Comparison of ENCODE assay signal across 9 cellular contexts in genomic region chr2:237128026-237128703, GRCh38. TPM values are rescaled to one million over a fixed set of nuclear protein-coding genes. Genes with fewer than 3 reads are reported as not detected.
DNase-seq lines count a peak whose midpoint lies in the region; ATAC-seq and TF ChIP-seq lines count a peak whose summit lies in the region.
"Had no signal": no experiment of that assay in that cellular context is flagged by ENCODE, and none has a peak within 500 bp of the region (broad histone marks: within the 10 kb centered on the region; RNA-seq: fewer than 3 reads in every experiment).

No MANE protein-coding gene starts in this region.

- H3K9me3 Mint-ChIP-seq in CD8-positive, alpha-beta memory T cell = no peaks in the 10 kb centered on the region
- H3K9me3 Mint-ChIP-seq: naive B cell had no signal

- CTCF ChIA-PET in CD8-positive, alpha-beta memory T cell (lab: Charles Lee) = no interaction called here

- H3K9me3 ChIP-seq in upper lobe of left lung = no peaks in the 10 kb centered on the region
- no peaks in the 10 kb centered on the region for H3K9me3 ChIP-seq in CD8-positive, alpha-beta memory T cell (ENCODE audit: low read length)

- TF ChIP-seq CTCF in epithelial cell of proximal tubule (conservative IDR thresholded peaks at IDR 0.05; ENCODE audit: low read depth, low read length) (peak; percentile 24), upper lobe of left lung (IDR thresholded peaks at IDR 0.05) (no peak)

- POLR2A ChIA-PET in CD8-positive, alpha-beta memory T cell (lab: Charles Lee) = no interaction called here

- H3K36me3 ChIP-seq in upper lobe of left lung = no peaks in the 10 kb centered on the region
- no peaks in the 10 kb centered on the region for H3K36me3 ChIP-seq in CD8-positive, alpha-beta memory T cell (ENCODE audit: insufficient read depth, low read length)

- H3K4me1 Mint-ChIP-seq in CD8-positive, alpha-beta memory T cell = no peaks in the 10 kb centered on the region
- H3K4me1 Mint-ChIP-seq: naive B cell had no signal

- no peak overlapping the region for H3K4me3 Mint-ChIP-seq in CD8-positive, alpha-beta memory T cell
- H3K4me3 Mint-ChIP-seq: naive B cell had no signal

- WGBS in upper lobe of left lung, 2 donors = 42 to 46% methylated on average over 10 to 11 of the region's 11 CpGs

- TF ChIP-seq EP300 in upper lobe of left lung (IDR thresholded peaks at IDR 0.05) = peak in 1 of 4 donors; percentile 86

- H3K27me3 Mint-ChIP-seq in CD8-positive, alpha-beta memory T cell = peaks cover 1 to 4% of the 10 kb centered on the region in 2 donors
- H3K27me3 Mint-ChIP-seq: naive B cell had no signal

- H3K4me3 ChIP-seq in epithelial cell of proximal tubule (ENCODE audit: low read depth, low read length) (no peak overlapping the region), upper lobe of left lung (no peak overlapping the region)
- no peak overlapping the region for H3K4me3 ChIP-seq in CD8-positive, alpha-beta memory T cell (ENCODE audit: low read length)

- no peaks in the 10 kb centered on the region for H3K36me3 Mint-ChIP-seq in CD8-positive, alpha-beta memory T cell
- H3K36me3 Mint-ChIP-seq: naive B cell had no signal

- peak; percentile 82 for DNase-seq in GOT3 (lab: John Stamatoyannopoulos, UW)
- DNase-seq in SW 1271 (lab: John Stamatoyannopoulos, UW) = peak; percentile 44 to 77
- peak; percentile 88 for DNase-seq in epithelial cell of proximal tubule (ENCODE audit: low read depth)
- peak; percentile 95 for DNase-seq in non-pigmented ciliary epithelial cell (ENCODE audit: low read depth)
- DNase-seq in upper lobe of left lung = peak in 1 of 2 donors; percentile 93
- no peak for DNase-seq in DMS153 treated with DMSO at 0.1 percent for 48 hours (lab: John Stamatoyannopoulos, UW; ENCODE audit: unreplicated experiment)
- DNase-seq in CD8-positive, alpha-beta memory T cell = no peak
- no peak for DNase-seq in SHP77 (lab: John Stamatoyannopoulos, UW)
- DNase-seq: naive B cell had no signal

- no peak overlapping the region for H3K27ac Mint-ChIP-seq in CD8-positive, alpha-beta memory T cell

- peak; percentile 91 to 93 for ATAC-seq in upper lobe of left lung (ENCODE audit: low FRiP score in 2 of 2)

- H3K27ac ChIP-seq in upper lobe of left lung = peak overlapping the region in 2 of 4 donors; percentile 31 to 36
- no peak overlapping the region for H3K27ac ChIP-seq in CD8-positive, alpha-beta memory T cell (ENCODE audit: low read depth, low read length)

- peaks cover 4 to 11% (median 7%) of the 10 kb centered on the region in 4 donors for H3K4me1 ChIP-seq in upper lobe of left lung
- no peaks in the 10 kb centered on the region for H3K4me1 ChIP-seq in CD8-positive, alpha-beta memory T cell (ENCODE audit: insufficient read depth, low read length)

- H3K27me3 ChIP-seq in upper lobe of left lung = no peaks in the 10 kb centered on the region
- no peaks in the 10 kb centered on the region for H3K27me3 ChIP-seq in CD8-positive, alpha-beta memory T cell (ENCODE audit: insufficient read depth, low read length, poor library complexity, severe bottlenecking)

- no peak for TF ChIP-seq POLR2A in upper lobe of left lung (IDR thresholded peaks at IDR 0.05)

RNA-seq across cellular contexts. Expression of gene COPS8, which starts 42.5 kb away (rescaled TPM):
- 110 and 111 TPM in 2 replicates for total RNA-seq in epithelial cell of proximal tubule
- total RNA-seq in upper lobe of left lung = 10 to 100 TPM; 24.1 to 48.3 (median 38.1) TPM
- total RNA-seq in CD8-positive, alpha-beta memory T cell = 10 to 100 TPM; 75.4 to 77.2 TPM
- polyA plus RNA-seq in CD8-positive, alpha-beta memory T cell = 67.4 TPM

Comparison
In these comparisons a context has a peak if more than half of its experiments do, and no peak if none do; other contexts are left out.
1. DNase-seq: peak in GOT3 (single experiment), SW 1271 (2 of 2), epithelial cell of proximal tubule (single experiment) and non-pigmented ciliary epithelial cell (single experiment); none in DMS153 treated with DMSO at 0.1 percent for 48 hours (single experiment), CD8-positive, alpha-beta memory T cell (0 of 5) and SHP77 (0 of 2).